Comparison of ENCODE assay signal across 8 cellular contexts in genomic region chr12:2877959-2878732, GRCh38. TPM values are rescaled to one million over a fixed set of nuclear protein-coding genes. Genes with fewer than 3 reads are reported as not detected.
A peak's percentile ranks its signal among the peaks of the same experiment; 100 is the strongest.
DNase-seq lines count a peak whose midpoint lies in the region; ATAC-seq and TF ChIP-seq lines count a peak whose summit lies in the region.

No MANE protein-coding gene starts in this region.

- H3K9me3 Mint-ChIP-seq in activated naive CD8-positive, alpha-beta T cell treated with anti-CD3 and anti-CD28 coated beads for 36 hours: no peaks in the 10 kb centered on the region

- H3K4me1 ChIP-seq in hepatocyte (ENCODE audit: insufficient read depth) (peaks cover 17% of the 10 kb centered on the region), sigmoid colon (peaks cover 0 to 19% (median 17%) of the 10 kb centered on the region in 4 donors)

- H3K27me3 Mint-ChIP-seq in activated naive CD8-positive, alpha-beta T cell treated with anti-CD3 and anti-CD28 coated beads for 36 hours: no peaks in the 10 kb centered on the region

- peak overlapping the region; percentile 97 for H3K4me3 Mint-ChIP-seq in activated naive CD8-positive, alpha-beta T cell treated with anti-CD3 and anti-CD28 coated beads for 36 hours

- H3K27me3 ChIP-seq in hepatocyte: no peaks in the 10 kb centered on the region
- H3K27me3 ChIP-seq in sigmoid colon: no peaks in the 10 kb centered on the region

- DNase-seq in NCI-H2227 (lab: John Stamatoyannopoulos, UW; ENCODE audit: unreplicated experiment): peak; percentile 9
- DNase-seq in NCI-H2227 treated with DMSO at 0.1 percent for 48 hours (lab: John Stamatoyannopoulos, UW): no peak
- peak; percentile 76 for DNase-seq in NCI-H187 treated with DMSO at 0.1 percent for 48 hours (lab: John Stamatoyannopoulos, UW)
- DNase-seq in activated naive CD8-positive, alpha-beta T cell treated with anti-CD3 and anti-CD28 coated beads for 36 hours: no peak
- DNase-seq in hepatocyte (ENCODE audit: low spot score): peak; percentile 45
- DNase-seq in sigmoid colon: peak; percentile 40
- no peak for DNase-seq in A172 (ENCODE audit: low spot score)

- H3K9me2 ChIP-seq in hepatocyte (replicated peaks; ENCODE audit: insufficient read depth): no peaks in the 10 kb centered on the region

- peak overlapping the region; percentile 39 for H3K4me3 ChIP-seq in hepatocyte
- H3K4me3 ChIP-seq in sigmoid colon: peak overlapping the region; percentile 70 to 94 (median 85)

- TF ChIP-seq EP300 in sigmoid colon (IDR thresholded peaks at IDR 0.05): no peak

- H3K4me2 ChIP-seq in hepatocyte: peak overlapping the region; percentile 98

- H3K27ac Mint-ChIP-seq in activated naive CD8-positive, alpha-beta T cell treated with anti-CD3 and anti-CD28 coated beads for 36 hours: peak overlapping the region; percentile 97

- intact Hi-C loops in sigmoid colon (cut with DNase I): no loop called here

- H2AFZ ChIP-seq in hepatocyte: peak overlapping the region; percentile 65

- H3K9me3 ChIP-seq in hepatocyte (ENCODE audit: low read depth): no peaks in the 10 kb centered on the region
- no peaks in the 10 kb centered on the region for H3K9me3 ChIP-seq in sigmoid colon

- TF ChIP-seq POLR2A in sigmoid colon (IDR thresholded peaks at IDR 0.05): no peak

- ATAC-seq in GM19328 (IDR thresholded peaks at IDR 0.05; ENCODE audit: unreplicated experiment): no peak

- peaks cover 70% of the 10 kb centered on the region for H3K79me2 ChIP-seq in hepatocyte

- peak; percentile 4 for TF ChIP-seq CTCF in hepatocyte (IDR thresholded peaks at IDR 0.05; ENCODE audit: poor library complexity)
- no peak for TF ChIP-seq CTCF in sigmoid colon (IDR thresholded peaks at IDR 0.05)

- H3K4me1 Mint-ChIP-seq in activated naive CD8-positive, alpha-beta T cell treated with anti-CD3 and anti-CD28 coated beads for 36 hours: peaks cover 27% of the 10 kb centered on the region

- H3K27ac ChIP-seq in hepatocyte (peak overlapping the region; percentile 96), sigmoid colon (peak overlapping the region; percentile 85 to 95 (median 92))

- 38% methylated on average over 16 of the region's 16 CpGs for WGBS in hepatocyte (ENCODE audit: low lambda C conversion rate, missing lambda C conversion rate)
- WGBS in sigmoid colon, 2 donors: 28 to 48% methylated on average over 16 of the region's 16 CpGs

- H4K20me1 ChIP-seq in hepatocyte (ENCODE audit: insufficient read depth, poor library complexity, severe bottlenecking): no peaks in the 10 kb centered on the region

- peaks cover 32% of the 10 kb centered on the region for H3K36me3 Mint-ChIP-seq in activated naive CD8-positive, alpha-beta T cell treated with anti-CD3 and anti-CD28 coated beads for 36 hours

- H3K36me3 ChIP-seq in hepatocyte (replicated peaks; ENCODE audit: insufficient read depth, low read depth) (no peaks in the 10 kb centered on the region), sigmoid colon (no peaks in the 10 kb centered on the region)

RNA-seq across cellular contexts. Expression of gene RHNO1, which starts 1.1 kb away (rescaled TPM):
- total RNA-seq in activated naive CD8-positive, alpha-beta T cell treated with anti-CD3 and anti-CD28 coated beads for 36 hours: 10 to 100 TPM; 51.4 to 65.7 TPM
- total RNA-seq in hepatocyte (29.1 and 30.5 TPM in 2 replicates), sigmoid colon (1 to 10 TPM; 6.1 to 9.6 (median 8.2) TPM)
- polyA plus RNA-seq in hepatocyte (29.8 and 35.5 TPM in 2 replicates), sigmoid colon (10 to 100 TPM; 16.9 to 21.6 (median 19.4) TPM)
- 30.2 and 41.6 TPM in 2 replicates for total RNA-seq in A172 (2014; rRNA removed; shearing (Covaris generic))

RNA-seq across cellular contexts. Expression of gene FOXM1, which starts 1.2 kb away (rescaled TPM):
- 10 to 100 TPM; 80.5 to 86.5 TPM for total RNA-seq in activated naive CD8-positive, alpha-beta T cell treated with anti-CD3 and anti-CD28 coated beads for 36 hours
- total RNA-seq in hepatocyte (4.3 and 6.8 TPM in 2 replicates), sigmoid colon (1 to 10 TPM in 2 of 4 donors, under 1 TPM in 1, not detected in 1; 0.36 to 2.5 (median 1.4) TPM)
- polyA plus RNA-seq in hepatocyte (9.4 and 11.0 TPM in 2 replicates), sigmoid colon (10 to 100 TPM in 1 of 3 donors, 1 to 10 TPM in 2; 2.4 to 34.9 (median 3.7) TPM)
- 32.9 and 33.8 TPM in 2 replicates for total RNA-seq in A172 (2014; rRNA removed; shearing (Covaris generic))

RNA-seq across cellular contexts. Expression of gene TULP3, which starts 12.5 kb away (rescaled TPM):
- total RNA-seq in activated naive CD8-positive, alpha-beta T cell treated with anti-CD3 and anti-CD28 coated beads for 36 hours: 1 to 10 TPM; 5.6 to 6.2 TPM
- total RNA-seq in hepatocyte: 19.0 TPM in 2 replicates
- polyA plus RNA-seq in hepatocyte: 21.9 and 22.9 TPM in 2 replicates
- total RNA-seq in sigmoid colon: 10 to 100 TPM; 17.8 to 32.1 (median 24.8) TPM
- polyA plus RNA-seq in sigmoid colon: 1 to 10 TPM; 3.0 to 9.6 (median 7.8) TPM
- total RNA-seq in A172 (2014; rRNA removed; shearing (Covaris generic)): 20.3 and 26.4 TPM in 2 replicates

RNA-seq across cellular contexts. Expression of gene TEX52, which starts 21.3 kb away (rescaled TPM):
- total RNA-seq in activated naive CD8-positive, alpha-beta T cell treated with anti-CD3 and anti-CD28 coated beads for 36 hours: not detected
- total RNA-seq in hepatocyte (not detected in 2 replicates), sigmoid colon (not detected)
- polyA plus RNA-seq in hepatocyte (not detected in 2 replicates), sigmoid colon (not detected)
- not detected in 2 replicates for total RNA-seq in A172 (2014; rRNA removed; shearing (Covaris generic))

RNA-seq across cellular contexts. Expression of gene NRIP2, which starts 43.3 kb away (rescaled TPM):
- not detected for total RNA-seq in activated naive CD8-positive, alpha-beta T cell treated with anti-CD3 and anti-CD28 coated beads for 36 hours
- total RNA-seq in hepatocyte (not detected in 2 replicates), sigmoid colon (1 to 10 TPM in 3 of 4 donors, under 1 TPM in 1; 0.33 to 10.0 (median 1.9) TPM)
- polyA plus RNA-seq in hepatocyte (0.30 and 0.95 TPM in 2 replicates), sigmoid colon (1 to 10 TPM in 1 of 3 donors, under 1 TPM in 1, not detected in 1; 0.60 to 1.5 TPM)
- total RNA-seq in A172 (2014; rRNA removed; shearing (Covaris generic)): not detected in 2 replicates

Comparison
In these comparisons a context has a peak if more than half of its experiments do, and no peak if none do; other contexts are left out.
1. DNase-seq: peak in NCI-H2227 (single experiment), NCI-H187 treated with DMSO at 0.1 percent for 48 hours (single experiment), hepatocyte (single experiment) and sigmoid colon (single experiment); none in NCI-H2227 treated with DMSO at 0.1 percent for 48 hours (single experiment), activated naive CD8-positive, alpha-beta T cell treated with anti-CD3 and anti-CD28 coated beads for 36 hours (single experiment) and A172 (single experiment).